1 cellular context compared by ENCODE assay signal in genomic region chr16:49742428-49743205, GRCh38.
TF ChIP-seq lines count a peak whose summit lies in the region.

No MANE protein-coding gene starts in this region.

TF ChIP-seq in WTC11, 78 proteins besides CTCF, POLR2A, EP300 and RAD21 (continued from another document):
- TF ChIP-seq, protein P1, sequence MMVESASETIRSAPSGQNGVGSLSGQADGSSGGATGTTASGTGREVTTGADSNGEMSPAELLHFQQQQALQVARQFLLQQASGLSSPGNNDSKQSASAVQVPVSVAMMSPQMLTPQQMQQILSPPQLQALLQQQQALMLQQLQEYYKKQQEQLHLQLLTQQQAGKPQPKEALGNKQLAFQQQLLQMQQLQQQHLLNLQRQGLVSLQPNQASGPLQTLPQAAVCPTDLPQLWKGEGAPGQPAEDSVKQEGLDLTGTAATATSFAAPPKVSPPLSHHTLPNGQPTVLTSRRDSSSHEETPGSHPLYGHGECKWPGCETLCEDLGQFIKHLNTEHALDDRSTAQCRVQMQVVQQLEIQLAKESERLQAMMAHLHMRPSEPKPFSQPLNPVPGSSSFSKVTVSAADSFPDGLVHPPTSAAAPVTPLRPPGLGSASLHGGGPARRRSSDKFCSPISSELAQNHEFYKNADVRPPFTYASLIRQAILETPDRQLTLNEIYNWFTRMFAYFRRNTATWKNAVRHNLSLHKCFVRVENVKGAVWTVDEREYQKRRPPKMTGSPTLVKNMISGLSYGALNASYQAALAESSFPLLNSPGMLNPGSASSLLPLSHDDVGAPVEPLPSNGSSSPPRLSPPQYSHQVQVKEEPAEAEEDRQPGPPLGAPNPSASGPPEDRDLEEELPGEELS (CRISPR knock-in tag; IDR thresholded peaks at IDR 0.05): no peak
- TF ChIP-seq, protein P2, sequence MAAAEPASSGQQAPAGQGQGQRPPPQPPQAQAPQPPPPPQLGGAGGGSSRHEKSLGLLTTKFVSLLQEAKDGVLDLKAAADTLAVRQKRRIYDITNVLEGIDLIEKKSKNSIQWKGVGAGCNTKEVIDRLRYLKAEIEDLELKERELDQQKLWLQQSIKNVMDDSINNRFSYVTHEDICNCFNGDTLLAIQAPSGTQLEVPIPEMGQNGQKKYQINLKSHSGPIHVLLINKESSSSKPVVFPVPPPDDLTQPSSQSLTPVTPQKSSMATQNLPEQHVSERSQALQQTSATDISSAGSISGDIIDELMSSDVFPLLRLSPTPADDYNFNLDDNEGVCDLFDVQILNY (CRISPR knock-in tag; IDR thresholded peaks at IDR 0.05): no peak
- no peak for TF ChIP-seq ZNF317 (CRISPR knock-in tag; IDR thresholded peaks at IDR 0.05; ENCODE audit: borderline replicate concordance, low read depth)
- no peak for TF ChIP-seq MXD4 (CRISPR knock-in tag; IDR thresholded peaks at IDR 0.05; ENCODE audit: borderline replicate concordance)
- TF ChIP-seq ZNF121 (CRISPR knock-in tag; IDR thresholded peaks at IDR 0.05): no peak
- TF ChIP-seq RORB (CRISPR knock-in tag; IDR thresholded peaks at IDR 0.05): no peak
- TF ChIP-seq AFF4 (CRISPR knock-in tag; IDR thresholded peaks at IDR 0.05; ENCODE audit: borderline replicate concordance): no peak
- TF ChIP-seq ZNF416 (CRISPR knock-in tag; IDR thresholded peaks at IDR 0.05): no peak
- no peak for TF ChIP-seq NFATC4 (CRISPR knock-in tag; IDR thresholded peaks at IDR 0.05)
